In genomic region chr22:25404923-25405853, GRCh38 we compare ENCODE assay signal across 8 cellular contexts.
DNase-seq lines count a peak whose midpoint lies in the region; ATAC-seq and TF ChIP-seq lines count a peak whose summit lies in the region.

No MANE protein-coding gene starts in this region.

- H2AFZ ChIP-seq in mammary epithelial cell (ENCODE audit: low read depth, low read length): peak overlapping the region; percentile 86

- H3K27ac Mint-ChIP-seq in IgD-negative memory B cell (peak overlapping the region in 1 of 3 donors; percentile 43), activated B cell treated with CpG ODN at 0.5 μM for 24 hours (no peak overlapping the region)

- CTCF ChIA-PET in activated B cell treated with CpG ODN at 0.5 μM for 24 hours (lab: Charles Lee): no interaction called here
- CTCF ChIA-PET in mammary epithelial cell (lab: Charles Lee; ENCODE audit: low non-redundant PET): no interaction called here

- TF ChIP-seq CTCF in activated B cell treated with CpG ODN at 0.5 μM for 24 hours (IDR thresholded peaks at IDR 0.05) (no peak), mammary epithelial cell (conservative IDR thresholded peaks at IDR 0.05 in 1 of 2, IDR thresholded peaks at IDR 0.05 in 1 of 2; ENCODE audit: extremely low read depth in 1 of 2, insufficient read depth in 1 of 2, low read depth in 1 of 2, low read length in 2 of 2) (no peak)

- in situ Hi-C loops in mammary epithelial cell (cut with MboI; ENCODE audit: low sequenced_read_pairs in 2 of 2): no loop called here

- peaks cover 3% of the 10 kb centered on the region for H4K20me1 ChIP-seq in mammary epithelial cell (ENCODE audit: insufficient read depth, low read length)

- H3K36me3 Mint-ChIP-seq in IgD-negative memory B cell: no peaks in the 10 kb centered on the region
- no peaks in the 10 kb centered on the region for H3K36me3 Mint-ChIP-seq in activated B cell treated with CpG ODN at 0.5 μM for 24 hours (ENCODE audit: low read depth)

- peak overlapping the region; percentile 84 to 95 (median 87) for H3K4me3 Mint-ChIP-seq in IgD-negative memory B cell
- H3K4me3 Mint-ChIP-seq in activated B cell treated with CpG ODN at 0.5 μM for 24 hours: peak overlapping the region; percentile 73

- H3K27ac ChIP-seq in mammary epithelial cell (ENCODE audit: insufficient read depth, low read depth, low read length): peak overlapping the region; percentile 34

- intact Hi-C loops in activated B cell treated with CpG ODN at 0.5 μM for 24 hours (cut with micrococcal nuclease) (loop anchor here (1.0 to 5.0 kb wide), 4 partner anchors 14 to 157 kb away; partner anchors contain the start of gene GRK3), mammary epithelial cell (cut with micrococcal nuclease) (no loop called here)

- H3K36me3 ChIP-seq in mammary epithelial cell (ENCODE audit: insufficient read depth, low read length): no peaks in the 10 kb centered on the region

- peak; percentile 39 for ATAC-seq in GM18858 (IDR thresholded peaks at IDR 0.05; ENCODE audit: unreplicated experiment)
- ATAC-seq in activated B cell treated with CpG ODN at 0.5 μM for 24 hours (ENCODE audit: low read depth): peak; percentile 87

- no peaks in the 10 kb centered on the region for H3K9me3 Mint-ChIP-seq in IgD-negative memory B cell
- H3K9me3 Mint-ChIP-seq in activated B cell treated with CpG ODN at 0.5 μM for 24 hours: no peaks in the 10 kb centered on the region

- DNase-seq in AG08395 (ENCODE audit: low spot score) (peak; percentile 90), activated B cell treated with CpG ODN at 0.5 μM for 24 hours (peak; percentile 73), mammary epithelial cell (peak; percentile 58), iris pigment epithelial cell (ENCODE audit: low read depth) (peak; percentile 76), A172 (ENCODE audit: low spot score) (no peak)
- DNase-seq in stimulated activated CD4-positive, alpha-beta T cell treated with anti-CD3 and anti-CD28 coated beads, Interleukin-12 subunit alpha, Interleukin-12 subunit beta, amount 100 ng/mL, for 4 hours: peak; percentile 73

- peak overlapping the region; percentile 48 to 72 (median 71) for H3K4me3 ChIP-seq in mammary epithelial cell (replicated peaks in 1 of 3; ENCODE audit: insufficient read depth in 1 of 3, low read depth in 2 of 3, low read length in 3 of 3)

- peaks cover 23 to 29% (median 28%) of the 10 kb centered on the region in 3 donors for H3K4me1 Mint-ChIP-seq in IgD-negative memory B cell
- H3K4me1 Mint-ChIP-seq in activated B cell treated with CpG ODN at 0.5 μM for 24 hours: peaks cover 43% of the 10 kb centered on the region

- H3K4me1 ChIP-seq in mammary epithelial cell (ENCODE audit: insufficient read depth, low read length): peaks cover 23% of the 10 kb centered on the region

- H3K9ac ChIP-seq in mammary epithelial cell (ENCODE audit: insufficient read depth, low read length): peak overlapping the region; percentile 21

- dilution Hi-C loops in mammary epithelial cell (cut with HindIII; ENCODE audit: low sequenced_read_pairs): no loop called here

- H3K9me3 ChIP-seq in mammary epithelial cell (replicated peaks; ENCODE audit: insufficient read depth, low read length): no peaks in the 10 kb centered on the region

- H3K4me2 ChIP-seq in mammary epithelial cell (ENCODE audit: insufficient read depth, low read depth, low read length): peak overlapping the region; percentile 90

- peaks cover 1% of the 10 kb centered on the region for H3K27me3 ChIP-seq in mammary epithelial cell (ENCODE audit: insufficient read depth, low read length)

- H3K27me3 Mint-ChIP-seq in IgD-negative memory B cell: no peaks in the 10 kb centered on the region
- no peaks in the 10 kb centered on the region for H3K27me3 Mint-ChIP-seq in activated B cell treated with CpG ODN at 0.5 μM for 24 hours

- WGBS in mammary epithelial cell (ENCODE audit: low coverage, missing lambda C conversion rate): 0% methylated on average over 5 of the region's 118 CpGs

- BruUV-seq in mammary epithelial cell (replicated peaks; lab: Mats Ljungman, UMichigan): no TSS peak

- H3K79me2 ChIP-seq in mammary epithelial cell (ENCODE audit: insufficient read depth, low read length): peaks cover 52% of the 10 kb centered on the region

- POLR2A ChIA-PET in activated B cell treated with CpG ODN at 0.5 μM for 24 hours (lab: Charles Lee): interaction anchor here (0.8 kb wide), 1 partner anchor 14 kb away, joined by 13 read pairs; no protein-coding TSS in a partner anchor
